Comparison of ENCODE assay signal across 1 cellular context in genomic region chr1:230205719-230206198, GRCh38.
A peak's percentile ranks its signal among the peaks of the same experiment; 100 is the strongest.
TF ChIP-seq lines count a peak whose summit lies in the region.

No MANE protein-coding gene starts in this region.

TF ChIP-seq in K562, 482 proteins besides CTCF, POLR2A, EP300 and RAD21 (continued from another document):
- TF ChIP-seq ZNF318 (IDR thresholded peaks at IDR 0.05; ENCODE audit: borderline replicate concordance in 1 of 2, low read depth in 1 of 2) (no peak), BHLHE40 (IDR thresholded peaks at IDR 0.05; ENCODE audit: low read length) (0 out of 2 replicates have a peak, but pooled peaks have one; percentile 18), HMBOX1 (IDR thresholded peaks at IDR 0.05) (peak; percentile 95), THRB (CRISPR knock-in tag; conservative IDR thresholded peaks at IDR 0.05) (no peak), ZNF76 (CRISPR knock-in tag; IDR thresholded peaks at IDR 0.05; ENCODE audit: borderline replicate concordance) (no peak), E4F1 (CRISPR knock-in tag; IDR thresholded peaks at IDR 0.05; ENCODE audit: borderline replicate concordance) (no peak), ZNF583 (CRISPR knock-in tag; IDR thresholded peaks at IDR 0.05) (0 out of 2 replicates have a peak, but pooled peaks have one; percentile 38)
TF ChIP-seq in K562: peak in this region for 106.
